Comparison of ENCODE assay signal across 8 cellular contexts in the genomic region with DNA sequence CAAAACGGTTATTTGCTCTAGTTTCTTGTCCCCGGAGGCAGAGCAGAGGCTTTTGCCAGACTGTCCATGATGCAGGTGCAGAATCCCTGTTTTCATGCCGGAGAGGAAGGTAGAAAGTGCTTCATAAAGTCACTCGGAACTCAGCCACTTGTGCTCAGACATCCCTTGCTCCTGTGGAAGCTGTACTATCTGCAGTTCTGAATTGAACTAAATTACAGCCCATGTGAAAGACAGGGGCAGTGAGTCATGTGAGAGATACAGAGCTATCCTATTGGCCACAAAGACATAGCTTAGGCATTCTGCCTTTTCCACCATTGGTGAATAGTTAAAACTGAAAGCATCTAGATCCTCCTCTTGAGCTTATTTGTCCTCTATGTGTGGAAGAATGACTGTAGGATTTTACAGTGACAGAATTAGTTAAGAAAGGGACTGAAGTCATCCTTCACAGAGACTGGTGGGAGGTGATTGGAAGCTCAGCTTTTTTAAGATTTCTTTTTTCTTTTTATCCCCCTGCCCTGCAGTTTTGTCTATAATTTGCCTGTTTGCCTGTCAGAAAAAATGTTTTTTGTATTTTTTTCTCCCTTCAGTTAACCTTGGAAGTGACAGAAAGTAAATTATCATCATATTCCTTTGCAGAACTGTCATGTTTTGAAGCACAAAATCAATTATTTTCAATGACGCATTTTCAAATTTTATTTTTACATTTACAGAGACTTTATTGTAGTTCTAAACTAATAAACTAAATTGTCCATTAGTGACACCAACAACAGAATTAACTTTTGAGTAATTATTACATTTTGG.
DNase-seq lines count a peak whose midpoint lies in the region; TF ChIP-seq lines count a peak whose summit lies in the region.

No MANE protein-coding gene starts in this region.

- WGBS in smooth muscle cell (ENCODE audit: low lambda C conversion rate) = 39% methylated on average over 5 of the region's 5 CpGs

- H3K27ac Mint-ChIP-seq in HFFc6 = peak overlapping the region; percentile 92

- H3F3A ChIP-seq in MM.1S (ENCODE audit: insufficient read depth, low read length) (no peaks in the 10 kb centered on the region), smooth muscle cell (ENCODE audit: low read depth) (peaks cover 15% of the 10 kb centered on the region)

- H3K36me3 Mint-ChIP-seq in HFFc6 (ENCODE audit: low read depth) = peaks cover 17% of the 10 kb centered on the region

- H2AFZ ChIP-seq in MM.1S (ENCODE audit: low read length) = peak overlapping the region; percentile 29
- peak overlapping the region; percentile 12 for H2AFZ ChIP-seq in smooth muscle cell (ENCODE audit: low read depth)

- H3K9ac ChIP-seq in MM.1S (ENCODE audit: low read length) (peak overlapping the region; percentile 39; the same call in 1 of the 2 replicates), SK-N-MC (ENCODE audit: insufficient read length) (peak overlapping the region; percentile 95), smooth muscle cell (ENCODE audit: low read depth) (peak overlapping the region; percentile 99)

- H3K4me1 ChIP-seq in MM.1S (ENCODE audit: low read length) (no peaks in the 10 kb centered on the region), smooth muscle cell (ENCODE audit: low read depth) (no peaks in the 10 kb centered on the region)

- H3K27ac ChIP-seq in MM.1S (ENCODE audit: low read length) = peak overlapping the region; percentile 12; the same call in 1 of the 2 replicates
- H3K27ac ChIP-seq in SK-N-MC = peak overlapping the region; percentile 96
- H3K27ac ChIP-seq in caudate nucleus (ENCODE audit: low read depth, low read length) = peak overlapping the region; percentile 91
- peak overlapping the region; percentile 99 for H3K27ac ChIP-seq in smooth muscle cell (ENCODE audit: low read depth)

- H3K4me2 ChIP-seq in MM.1S (ENCODE audit: low read depth, low read length) (peak overlapping the region; percentile 45), smooth muscle cell (peak overlapping the region; percentile 92)

- no peaks in the 10 kb centered on the region for H3K9me3 Mint-ChIP-seq in HFFc6

- DNase-seq in activated gamma-delta T cell treated with Interleukin-2 at 50 U/mL for 16 hours = peak; percentile 40
- no peak for DNase-seq in activated gamma-delta T cell (lab: John Stamatoyannopoulos, UW)
- peak; percentile 96 for DNase-seq in HFFc6
- DNase-seq in MM.1S = peak; percentile 88
- peak; percentile 85 for DNase-seq in SK-N-MC (ENCODE audit: low read depth, low spot score)
- DNase-seq in caudate nucleus (lab: John Stamatoyannopoulos, UW) = peak in 51 of 61 donors; percentile 9 to 94 (median 68)
- peak; percentile 96 for DNase-seq in iris pigment epithelial cell (ENCODE audit: low read depth)
- no peak for DNase-seq in smooth muscle cell (lab: John Stamatoyannopoulos, UW; ENCODE audit: unreplicated experiment)

- H3K4me3 ChIP-seq in MM.1S (ENCODE audit: low read length) (peak overlapping the region; percentile 60), SK-N-MC (peak overlapping the region; percentile 96), smooth muscle cell (peak overlapping the region; percentile 95)

- no peak overlapping the region for H3K4me3 Mint-ChIP-seq in HFFc6

- H3K4me1 Mint-ChIP-seq in HFFc6 (ENCODE audit: low read depth) = peaks cover 23% of the 10 kb centered on the region

- no peaks in the 10 kb centered on the region; the same call in 1 of the 2 replicates for H3K27me3 Mint-ChIP-seq in HFFc6 (ENCODE audit: insufficient read depth)

- no peaks in the 10 kb centered on the region for H3K79me2 ChIP-seq in MM.1S (ENCODE audit: low read length)
- peaks cover 59% of the 10 kb centered on the region for H3K79me2 ChIP-seq in smooth muscle cell (ENCODE audit: low read depth)

- H3K36me3 ChIP-seq in MM.1S (replicated peaks; ENCODE audit: insufficient read depth, low read length) (no peaks in the 10 kb centered on the region), SK-N-MC (ENCODE audit: insufficient read depth, low read length) (peaks cover 36% of the 10 kb centered on the region), smooth muscle cell (ENCODE audit: low read depth) (no peaks in the 10 kb centered on the region)

- H3K9me3 ChIP-seq in MM.1S (replicated peaks; ENCODE audit: insufficient read depth, low read length) (no peaks in the 10 kb centered on the region), SK-N-MC (ENCODE audit: low read depth, low read length) (no peaks in the 10 kb centered on the region), smooth muscle cell (replicated peaks; ENCODE audit: low read depth) (no peaks in the 10 kb centered on the region)

- TF ChIP-seq CTCF in HFFc6 (IDR thresholded peaks at IDR 0.05) (no peak), MM.1S (IDR thresholded peaks at IDR 0.05; ENCODE audit: low read length) (no peak), smooth muscle cell (IDR thresholded peaks at IDR 0.05; ENCODE audit: borderline replicate concordance, insufficient read depth, poor library complexity, severe bottlenecking) (no peak)

- no peaks in the 10 kb centered on the region for H4K20me1 ChIP-seq in MM.1S (ENCODE audit: insufficient read depth, low read length)
- H4K20me1 ChIP-seq in smooth muscle cell (ENCODE audit: low read depth) = peaks cover 30% of the 10 kb centered on the region

- H3K27me3 ChIP-seq in MM.1S (replicated peaks; ENCODE audit: insufficient read depth, low read length) (no peaks in the 10 kb centered on the region), smooth muscle cell (ENCODE audit: low read depth) (no peaks in the 10 kb centered on the region)

- no peaks in the 10 kb centered on the region for H3K9me2 ChIP-seq in MM.1S (replicated peaks; ENCODE audit: insufficient read depth, low read length)

Comparison
In these comparisons a context has a peak if more than half of its experiments do, and no peak if none do; other contexts are left out.
1. DNase-seq: peak in activated gamma-delta T cell treated with Interleukin-2 at 50 U/mL for 16 hours (single experiment), HFFc6 (single experiment), MM.1S (single experiment), SK-N-MC (single experiment), caudate nucleus (51 of 61) and iris pigment epithelial cell (single experiment); none in activated gamma-delta T cell (single experiment) and smooth muscle cell (single experiment).
2. H3K27ac ChIP-seq: peak in every context shown above with its lines; median percentile 99 in smooth muscle cell; 96 in SK-N-MC; 91 in caudate nucleus; 12 in MM.1S.
3. H3K9ac ChIP-seq: peak in every context shown above with its lines; median percentile 99 in smooth muscle cell; 95 in SK-N-MC; 39 in MM.1S.
4. Peak in every context shown above with its lines, with median percentiles within 50 percentile points of each other: H3K4me3 ChIP-seq.